ENCODE assay signal across 18 cellular contexts in the genomic region with DNA sequence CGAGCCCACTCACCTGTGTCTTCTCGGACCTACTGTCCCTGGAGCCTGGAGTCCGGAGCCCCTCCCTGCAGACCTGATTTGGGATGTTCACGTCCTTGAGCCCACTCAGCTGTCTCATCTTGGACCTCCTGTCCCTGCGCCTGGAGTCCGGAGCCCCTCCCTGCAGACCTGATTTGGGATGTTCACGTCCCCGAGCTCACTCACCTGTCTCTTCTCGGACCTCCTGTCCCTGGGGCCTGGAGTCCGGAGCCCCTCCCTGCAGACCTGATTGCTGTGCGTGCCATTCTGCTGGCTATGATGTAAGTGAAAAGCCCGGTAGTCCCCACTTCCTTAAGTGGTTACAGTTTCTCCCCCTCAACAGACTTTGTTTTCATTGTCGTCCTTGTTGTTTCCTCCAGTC.
"Had no signal": no experiment of that assay in that cellular context is flagged by ENCODE, and none has a peak within 500 bp of the region (broad histone marks: within the 10 kb centered on the region; RNA-seq: fewer than 3 reads in every experiment).

No MANE protein-coding gene starts in this region.

- H3K36me3 Mint-ChIP-seq: activated naive CD4-positive, alpha-beta T cell treated with anti-CD3 and anti-CD28 coated beads, Interleukin-2, amount 50 U/mL, for 24 hours had no signal

- H3K27me3 ChIP-seq: ascending aorta, ovary, right lobe of liver had no signal

- H3K36me3 ChIP-seq: ascending aorta, breast epithelium, gastroesophageal sphincter, heart left ventricle, ovary, right lobe of liver, SJCRH30 had no signal

- H3K4me3 Mint-ChIP-seq: activated naive CD4-positive, alpha-beta T cell treated with anti-CD3 and anti-CD28 coated beads, Interleukin-2, amount 50 U/mL, for 24 hours; naive thymus-derived CD4-positive, alpha-beta T cell had no signal

- H3K9me3 ChIP-seq: ascending aorta, gastroesophageal sphincter, ovary, right lobe of liver, SJCRH30 had no signal

- H3K27ac ChIP-seq: ascending aorta, breast epithelium, gastroesophageal sphincter, heart left ventricle, ovary, right lobe of liver, SJCRH30 had no signal

- H3K4me2 ChIP-seq: smooth muscle cell had no signal

- H3K4me1 Mint-ChIP-seq: activated naive CD4-positive, alpha-beta T cell treated with anti-CD3 and anti-CD28 coated beads, Interleukin-2, amount 50 U/mL, for 24 hours had no signal

- H3K4me1 ChIP-seq: ascending aorta, breast epithelium, gastroesophageal sphincter, heart left ventricle, right lobe of liver, SJCRH30 had no signal

- DNase-seq: activated gamma-delta T cell; activated T-cell treated with anti-CD3 and anti-CD28 coated beads, Interleukin-2, amount 50 U/mL, for 48 hours; effector CD8-positive, alpha-beta T cell; kidney glomerular epithelial cell; naive thymus-derived CD4-positive, alpha-beta T cell; ovary; SJCRH30; stimulated activated naive CD4-positive, alpha-beta T cell; T1000; trophoblast cell had no signal

- H3K4me3 ChIP-seq: ascending aorta, breast epithelium, gastroesophageal sphincter, heart left ventricle, ovary, right lobe of liver, SJCRH30, smooth muscle cell had no signal

- ATAC-seq: esophagus mucosa; gastroesophageal sphincter; heart left ventricle; naive thymus-derived CD4-positive, alpha-beta T cell; right lobe of liver had no signal

- H3K27ac Mint-ChIP-seq: naive thymus-derived CD4-positive, alpha-beta T cell had no signal
